8 cellular contexts compared by ENCODE assay signal in the genomic region with DNA sequence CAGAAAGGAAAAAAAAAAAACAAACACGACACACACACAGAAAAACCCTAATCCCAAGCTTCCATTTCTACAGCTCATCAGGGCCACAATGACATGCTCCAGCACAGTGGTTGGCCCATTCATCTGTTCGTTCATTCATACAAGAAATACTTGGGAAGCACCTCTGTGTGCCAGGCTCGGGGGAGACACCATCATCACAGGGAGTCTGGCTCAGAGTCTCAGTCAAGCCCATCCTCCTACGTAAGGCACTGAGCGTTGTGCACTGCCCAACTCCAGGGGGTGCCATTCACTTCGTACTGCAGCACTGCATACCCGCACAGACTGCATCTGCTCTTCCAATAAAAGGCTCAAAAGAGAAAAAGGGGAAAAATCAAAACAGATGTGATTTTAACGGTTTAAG. TPM values are rescaled to one million over a fixed set of nuclear protein-coding genes. Genes with fewer than 3 reads are reported as not detected.
DNase-seq lines count a peak whose midpoint lies in the region; ATAC-seq and TF ChIP-seq lines count a peak whose summit lies in the region.

No MANE protein-coding gene starts in this region.

- ATAC-seq in GM21515 (IDR thresholded peaks at IDR 0.05; ENCODE audit: unreplicated experiment) (no peak), GM18511 (IDR thresholded peaks at IDR 0.05; ENCODE audit: unreplicated experiment) (no peak)

- DNase-seq in DMS53 (lab: John Stamatoyannopoulos, UW) (peak; percentile 49), DMS53 treated with DMSO at 0.1 percent for 48 hours (lab: John Stamatoyannopoulos, UW; ENCODE audit: unreplicated experiment) (no peak), NCI-H2171 (lab: John Stamatoyannopoulos, UW) (peak; percentile 40), breast epithelium (ENCODE audit: low spot score in 2 of 2) (no peak), Caco-2 (no peak)

- no peaks in the 10 kb centered on the region for H3K9me3 ChIP-seq in breast epithelium
- H3K9me3 ChIP-seq in liver (ENCODE audit: control insufficient read depth in 4 of 4, low read length in 3 of 4) = no peaks in the 10 kb centered on the region
- H3K9me3 ChIP-seq in Caco-2 = no peaks in the 10 kb centered on the region

- H3K4me3 ChIP-seq in breast epithelium = no peak overlapping the region
- no peak overlapping the region for H3K4me3 ChIP-seq in liver (ENCODE audit: low read depth in 1 of 3, low read length in 3 of 3)
- H3K4me3 ChIP-seq in Caco-2 (ENCODE audit: low read depth, low read length) = no peak overlapping the region

- peaks cover 25% of the 10 kb centered on the region for H3K36me3 Mint-ChIP-seq in Caco-2 (ENCODE audit: insufficient read depth, unreplicated experiment)

- no peak overlapping the region for H3K9ac ChIP-seq in liver (ENCODE audit: low read depth in 1 of 2, low read length in 2 of 2)

- H3K4me3 Mint-ChIP-seq in Caco-2 (ENCODE audit: unreplicated experiment) = no peak overlapping the region

- peak; percentile 29 to 43 for TF ChIP-seq RAD21 in liver (IDR thresholded peaks at IDR 0.05)

- H3K27ac ChIP-seq in breast epithelium (peak overlapping the region; percentile 28 to 54), liver (ENCODE audit: low read depth in 1 of 2, low read length in 2 of 2) (peak overlapping the region in 1 of 2 donors; percentile 14)

- no TSS peak for BruUV-seq in Caco-2 (replicated peaks; lab: Mats Ljungman, UMichigan)

- no peaks in the 10 kb centered on the region for H3K27me3 Mint-ChIP-seq in Caco-2 (ENCODE audit: insufficient read depth, unreplicated experiment)

- peaks cover 6% of the 10 kb centered on the region for H3K4me1 Mint-ChIP-seq in Caco-2 (ENCODE audit: low read depth, unreplicated experiment)

- H3K36me3 ChIP-seq in breast epithelium (no peaks in the 10 kb centered on the region), liver (ENCODE audit: control insufficient read depth in 4 of 4, insufficient read depth in 3 of 4, low read depth in 1 of 4, low read length in 3 of 4) (no peaks in the 10 kb centered on the region), Caco-2 (ENCODE audit: control insufficient read depth, insufficient read depth, low read length) (no peaks in the 10 kb centered on the region)

- POLR2A ChIA-PET in Caco-2 (lab: Charles Lee) = interaction anchor here (0.5 kb wide), 1 partner anchor 270 kb away, joined by 7 read pairs; the partner anchor contains the start of gene PITPNM2

- WGBS in liver = 71% methylated on average over 8 of the region's 8 CpGs

- TF ChIP-seq CTCF in breast epithelium (IDR thresholded peaks at IDR 0.05) (no peak), liver (IDR thresholded peaks at IDR 0.05; ENCODE audit: low read depth, low read length, missing input control) (no peak), Caco-2 (IDR thresholded peaks at IDR 0.05; ENCODE audit: insufficient read depth in 1 of 2, low read depth in 1 of 2, low read length in 1 of 2, severe bottlenecking in 1 of 2, unreplicated experiment in 1 of 2) (peak in 1 of 2 experiments; percentile 30)

- H3K27me3 ChIP-seq in breast epithelium = no peaks in the 10 kb centered on the region
- H3K27me3 ChIP-seq in liver (ENCODE audit: control insufficient read depth in 4 of 4, insufficient read depth in 4 of 4, low read length in 3 of 4) = no peaks in the 10 kb centered on the region
- no peaks in the 10 kb centered on the region for H3K27me3 ChIP-seq in Caco-2 (replicated peaks; ENCODE audit: control insufficient read depth, insufficient read depth, low read length)

- no peaks in the 10 kb centered on the region for H3K9me3 Mint-ChIP-seq in Caco-2 (ENCODE audit: unreplicated experiment)

- peaks cover 0 to 24% of the 10 kb centered on the region in 2 donors for H3K4me1 ChIP-seq in breast epithelium
- peaks cover 3 to 15% (median 6%) of the 10 kb centered on the region in 4 donors for H3K4me1 ChIP-seq in liver (ENCODE audit: control insufficient read depth in 4 of 4, insufficient read depth in 4 of 4, low read length in 3 of 4)
- H3K4me1 ChIP-seq in Caco-2 = peaks cover 15% of the 10 kb centered on the region

- intact Hi-C loops in breast epithelium (cut with DNase I; ENCODE audit: low total_unique reads) (no loop called here), Caco-2 (cut with micrococcal nuclease; ENCODE audit: unreplicated experiment) (loop anchor here (1.0 kb wide), 1 partner anchor 72 kb away; no protein-coding TSS in a partner anchor)

- TF ChIP-seq POLR2A in breast epithelium (IDR thresholded peaks at IDR 0.05) = no peak

- no peak overlapping the region for H3K27ac Mint-ChIP-seq in Caco-2 (ENCODE audit: unreplicated experiment)

- CTCF ChIA-PET in Caco-2 (lab: Charles Lee) = no interaction called here

TF ChIP-seq in liver, 16 proteins besides CTCF, POLR2A, EP300 and RAD21:
- TF ChIP-seq ZBTB33 (IDR thresholded peaks at IDR 0.05) (no peak), ATF3 (IDR thresholded peaks at IDR 0.05) (no peak), TAF1 (conservative IDR thresholded peaks at IDR 0.05) (no peak), EGR1 (IDR thresholded peaks at IDR 0.05; ENCODE audit: low read depth in 2 of 2) (no peak), GABPA (IDR thresholded peaks at IDR 0.05 in 1 of 2, conservative IDR thresholded peaks at IDR 0.05 in 1 of 2) (no peak), REST (IDR thresholded peaks at IDR 0.05) (no peak), JUND (IDR thresholded peaks at IDR 0.05) (no peak), FOXA2 (IDR thresholded peaks at IDR 0.05) (no peak), SP1 (IDR thresholded peaks at IDR 0.05) (no peak), FOXA1 (IDR thresholded peaks at IDR 0.05) (no peak), NR2F2 (IDR thresholded peaks at IDR 0.05) (no peak), HNF4A (conservative IDR thresholded peaks at IDR 0.05) (no peak), RXRA (IDR thresholded peaks at IDR 0.05) (no peak)
- TF ChIP-seq, protein P1, sequence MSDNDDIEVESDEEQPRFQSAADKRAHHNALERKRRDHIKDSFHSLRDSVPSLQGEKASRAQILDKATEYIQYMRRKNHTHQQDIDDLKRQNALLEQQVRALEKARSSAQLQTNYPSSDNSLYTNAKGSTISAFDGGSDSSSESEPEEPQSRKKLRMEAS (IDR thresholded peaks at IDR 0.05) = no peak

RNA-seq across cellular contexts. Expression of gene VPS37B, which starts 15.3 kb away (rescaled TPM):
- total RNA-seq in breast epithelium (10 to 100 TPM; 15.4 to 37.8 (median 34.4) TPM), liver (1 to 10 TPM; 4.4 to 6.8 TPM), Caco-2 (2022) (24.0 and 25.4 TPM in 2 replicates)
- polyA plus RNA-seq in liver = 1 to 10 TPM; 2.3 to 3.2 TPM

RNA-seq across cellular contexts. Expression of gene HIP1R, which starts 45.4 kb away (rescaled TPM):
- total RNA-seq in breast epithelium = 10 to 100 TPM; 17.8 to 83.3 (median 49.5) TPM
- 10 to 100 TPM; 18.3 to 52.5 TPM for total RNA-seq in liver
- polyA plus RNA-seq in liver = 10 to 100 TPM; 12.4 to 15.8 TPM
- 13.8 and 15.4 TPM in 2 replicates for total RNA-seq in Caco-2 (2022)

Comparison
In these comparisons a context has a peak if more than half of its experiments do, and no peak if none do; other contexts are left out.
1. DNase-seq: peak in DMS53 (single experiment) and NCI-H2171 (single experiment); none in DMS53 treated with DMSO at 0.1 percent for 48 hours (single experiment), breast epithelium (0 of 2) and Caco-2 (0 of 2).